Comparison of ENCODE assay signal across 8 cellular contexts in genomic region chr17:980406-981291, GRCh38. TPM values are rescaled to one million over a fixed set of nuclear protein-coding genes. Genes with fewer than 3 reads are reported as not detected.
DNase-seq lines count a peak whose midpoint lies in the region; ATAC-seq and TF ChIP-seq lines count a peak whose summit lies in the region.

No MANE protein-coding gene starts in this region.

- H3K9me3 Mint-ChIP-seq in activated T-cell treated with anti-CD3 and anti-CD28 coated beads, Interleukin-2, amount 50 U/mL, for 72 hours, result no peaks in the 10 kb centered on the region
- no peaks in the 10 kb centered on the region for H3K9me3 Mint-ChIP-seq in naive thymus-derived CD4-positive, alpha-beta T cell
- H3K9me3 Mint-ChIP-seq in stimulated activated memory B cell treated with anti-CD40 and anti-IgM and Interleukin-4, amounts not matched to agents 10 μg/mL and 1 μg/mL and 100 μg/mL, for 72 hours, result no peaks in the 10 kb centered on the region

- H3K27me3 ChIP-seq in naive thymus-derived CD4-positive, alpha-beta T cell (ENCODE audit: control insufficient read depth in 2 of 2, insufficient read depth in 2 of 2, low read length in 2 of 2), result peaks cover 6 to 11% of the 10 kb centered on the region in 2 donors

- DNase-seq in GM10248 (ENCODE audit: extremely low spot score) (peak; percentile 79), KG1 (lab: John Stamatoyannopoulos, UW) (peak; percentile 42), RKO (ENCODE audit: low spot score) (peak; percentile 92), fibroblast of mammary gland (ENCODE audit: low read depth) (peak; percentile 85)
- peak; percentile 77 to 84 for DNase-seq in activated T-cell treated with anti-CD3 and anti-CD28 coated beads, Interleukin-2, amount 50 U/mL, for 72 hours
- peak; percentile 53 to 91 (median 88) for DNase-seq in naive thymus-derived CD4-positive, alpha-beta T cell

- peak; percentile 72 to 75 for ATAC-seq in activated T-cell treated with anti-CD3 and anti-CD28 coated beads, Interleukin-2, amount 50 U/mL, for 72 hours (replicated peaks in 1 of 2)
- peak; percentile 77 for ATAC-seq in naive thymus-derived CD4-positive, alpha-beta T cell
- peak; percentile 75 for ATAC-seq in stimulated activated memory B cell treated with anti-CD40 and anti-IgM and Interleukin-4, amounts not matched to agents 10 μg/mL and 1 μg/mL and 100 μg/mL, for 72 hours
- no peak for ATAC-seq in GM18517 (IDR thresholded peaks at IDR 0.05; ENCODE audit: unreplicated experiment)

- TF ChIP-seq CTCF in GM10248 (IDR thresholded peaks at IDR 0.05; ENCODE audit: control extremely low read depth, extremely low read depth, low read depth, missing control alignments) (peak; percentile 71), fibroblast of mammary gland (conservative IDR thresholded peaks at IDR 0.05; ENCODE audit: control insufficient read depth, insufficient read depth, low read depth, low read length) (peak; percentile 73)

- peaks cover 21% of the 10 kb centered on the region for H3K4me1 Mint-ChIP-seq in activated T-cell treated with anti-CD3 and anti-CD28 coated beads, Interleukin-2, amount 50 U/mL, for 72 hours (ENCODE audit: low read depth)
- peaks cover 13 to 20% (median 15%) of the 10 kb centered on the region in 7 donors for H3K4me1 Mint-ChIP-seq in naive thymus-derived CD4-positive, alpha-beta T cell
- peaks cover 23% of the 10 kb centered on the region for H3K4me1 Mint-ChIP-seq in stimulated activated memory B cell treated with anti-CD40 and anti-IgM and Interleukin-4, amounts not matched to agents 10 μg/mL and 1 μg/mL and 100 μg/mL, for 72 hours

- H3K4me1 ChIP-seq in naive thymus-derived CD4-positive, alpha-beta T cell (ENCODE audit: control insufficient read depth in 2 of 2, insufficient read depth in 2 of 2, low read length in 2 of 2), result peaks cover 8 to 19% of the 10 kb centered on the region in 2 donors

- intact Hi-C loops in naive thymus-derived CD4-positive, alpha-beta T cell (cut with micrococcal nuclease), result loop anchor here (1.0 to 5.0 kb wide), 8 partner anchors 16 to 838 kb away; partner anchors contain the start of genes GLOD4 (in 2 of the 2), MRM3 (in 2 of the 2) and VPS53 (in 1 of the 2)

- POLR2A ChIA-PET in GM10248 (lab: Yijun Ruan, JAX), result no interaction called here
- POLR2A ChIA-PET in naive thymus-derived CD4-positive, alpha-beta T cell (lab: Charles Lee), result interaction anchor here (0.6 to 2.7 kb wide), 9 partner anchors 16 to 564 kb away, joined by 3 to 25 read pairs (median 4); partner anchors contain the start of genes GLOD4, MRM3 and TIMM22

- no peaks in the 10 kb centered on the region for H3K36me3 ChIP-seq in naive thymus-derived CD4-positive, alpha-beta T cell (ENCODE audit: control insufficient read depth in 2 of 3, insufficient read depth in 3 of 3, low read length in 3 of 3)

- peaks cover 0 to 2% of the 10 kb centered on the region in 2 donors for H3K36me3 Mint-ChIP-seq in activated T-cell treated with anti-CD3 and anti-CD28 coated beads, Interleukin-2, amount 50 U/mL, for 72 hours (ENCODE audit: insufficient read depth in 2 of 2)
- H3K36me3 Mint-ChIP-seq in naive thymus-derived CD4-positive, alpha-beta T cell, result no peaks in the 10 kb centered on the region
- no peaks in the 10 kb centered on the region for H3K36me3 Mint-ChIP-seq in stimulated activated memory B cell treated with anti-CD40 and anti-IgM and Interleukin-4, amounts not matched to agents 10 μg/mL and 1 μg/mL and 100 μg/mL, for 72 hours

- H3K4me3 ChIP-seq in fibroblast of mammary gland (ENCODE audit: control insufficient read depth, low read depth, low read length), result peak overlapping the region; percentile 53
- peak overlapping the region; percentile 50 for H3K4me3 ChIP-seq in naive thymus-derived CD4-positive, alpha-beta T cell (ENCODE audit: low read length)

- peak overlapping the region; percentile 79 to 86 for H3K4me3 Mint-ChIP-seq in activated T-cell treated with anti-CD3 and anti-CD28 coated beads, Interleukin-2, amount 50 U/mL, for 72 hours
- peak overlapping the region; percentile 64 to 88 (median 82) for H3K4me3 Mint-ChIP-seq in naive thymus-derived CD4-positive, alpha-beta T cell
- peak overlapping the region; percentile 84 for H3K4me3 Mint-ChIP-seq in stimulated activated memory B cell treated with anti-CD40 and anti-IgM and Interleukin-4, amounts not matched to agents 10 μg/mL and 1 μg/mL and 100 μg/mL, for 72 hours

- peak overlapping the region; percentile 56 for H3K27ac ChIP-seq in naive thymus-derived CD4-positive, alpha-beta T cell (ENCODE audit: low read depth, low read length)

- peaks cover 28% of the 10 kb centered on the region for H3K27me3 Mint-ChIP-seq in activated T-cell treated with anti-CD3 and anti-CD28 coated beads, Interleukin-2, amount 50 U/mL, for 72 hours (ENCODE audit: low read depth)
- peaks cover 23 to 33% (median 26%) of the 10 kb centered on the region in 5 donors for H3K27me3 Mint-ChIP-seq in naive thymus-derived CD4-positive, alpha-beta T cell
- H3K27me3 Mint-ChIP-seq in stimulated activated memory B cell treated with anti-CD40 and anti-IgM and Interleukin-4, amounts not matched to agents 10 μg/mL and 1 μg/mL and 100 μg/mL, for 72 hours, result peaks cover 24% of the 10 kb centered on the region

- H3K9me3 ChIP-seq in naive thymus-derived CD4-positive, alpha-beta T cell (ENCODE audit: control insufficient read depth in 2 of 3, low read length in 3 of 3), result no peaks in the 10 kb centered on the region

- no peak overlapping the region for H3K27ac Mint-ChIP-seq in activated T-cell treated with anti-CD3 and anti-CD28 coated beads, Interleukin-2, amount 50 U/mL, for 72 hours
- H3K27ac Mint-ChIP-seq in naive thymus-derived CD4-positive, alpha-beta T cell, result peak overlapping the region; percentile 38 to 88 (median 78)
- H3K27ac Mint-ChIP-seq in stimulated activated memory B cell treated with anti-CD40 and anti-IgM and Interleukin-4, amounts not matched to agents 10 μg/mL and 1 μg/mL and 100 μg/mL, for 72 hours, result peak overlapping the region; percentile 70

- CTCF ChIA-PET in GM10248 (lab: Yijun Ruan, JAX), result interaction anchor here (0.8 to 4.6 kb wide), 25 partner anchors 8 to 835 kb away, joined by 3 to 50 read pairs (median 6); partner anchors contain the start of genes GEMIN4, GLOD4, MRM3 and TIMM22
- CTCF ChIA-PET in naive thymus-derived CD4-positive, alpha-beta T cell (lab: Charles Lee), result interaction anchor here (0.7 to 4.7 kb wide), 16 partner anchors 16 to 815 kb away, joined by 3 to 35 read pairs (median 5); partner anchors contain the start of genes GLOD4, MRM3 and TIMM22

RNA-seq across cellular contexts. Expression of gene NXN, which starts 1.1 kb away (rescaled TPM):
- 1 to 10 TPM; 1.2 to 1.7 TPM for total RNA-seq in activated T-cell treated with anti-CD3 and anti-CD28 coated beads, Interleukin-2, amount 50 U/mL, for 72 hours
- total RNA-seq in naive thymus-derived CD4-positive, alpha-beta T cell, result under 1 TPM in 4 of 5 experiments, not detected in 1; 0.10 to 0.84 (median 0.36) TPM
- polyA plus RNA-seq in naive thymus-derived CD4-positive, alpha-beta T cell, result under 1 TPM in 1 of 2 donors, not detected in 1; 0.22 TPM

RNA-seq across cellular contexts. Expression of gene TIMM22, which starts 16.3 kb away (rescaled TPM):
- total RNA-seq in activated T-cell treated with anti-CD3 and anti-CD28 coated beads, Interleukin-2, amount 50 U/mL, for 72 hours, result 10 to 100 TPM; 10.3 to 12.0 TPM
- 10 to 100 TPM in 3 of 5 experiments, 1 to 10 TPM in 2; 8.3 to 13.5 (median 11.3) TPM for total RNA-seq in naive thymus-derived CD4-positive, alpha-beta T cell
- 10 to 100 TPM; 24.9 to 27.9 TPM for polyA plus RNA-seq in naive thymus-derived CD4-positive, alpha-beta T cell

Comparison
In these comparisons a context has a peak if more than half of its experiments do, and no peak if none do; other contexts are left out.
1. DNase-seq: peak in every context shown above with its lines; median percentile 92 in RKO; 88 in naive thymus-derived CD4-positive, alpha-beta T cell; 85 in fibroblast of mammary gland; 80 in activated T-cell treated with anti-CD3 and anti-CD28 coated beads, Interleukin-2, amount 50 U/mL, for 72 hours; 79 in GM10248; 42 in KG1.